In genomic region chr1:181129771-181130606, GRCh38 we compare ENCODE assay signal across 14 cellular contexts. TPM values are rescaled to one million over a fixed set of nuclear protein-coding genes. Genes with fewer than 3 reads are reported as not detected.
DNase-seq lines count a peak whose midpoint lies in the region; ATAC-seq, FAIRE-seq and TF ChIP-seq lines count a peak whose summit lies in the region.
"Had no signal": no experiment of that assay in that cellular context is flagged by ENCODE, and none has a peak within 500 bp of the region (broad histone marks: within the 10 kb centered on the region; RNA-seq: fewer than 3 reads in every experiment).

No MANE protein-coding gene starts in this region.

- peaks cover 48% of the 10 kb centered on the region for H3K4me1 Mint-ChIP-seq in endodermal cell

- no peak overlapping the region for H3K27ac Mint-ChIP-seq in endodermal cell

- H3K9me3 Mint-ChIP-seq in endodermal cell = no peaks in the 10 kb centered on the region

- H3K27me3 ChIP-seq in endodermal cell (ENCODE audit: control insufficient read depth, insufficient read depth, low read length, poor library complexity, severe bottlenecking) = no peaks in the 10 kb centered on the region

- H3K36me3 ChIP-seq in endodermal cell (ENCODE audit: control insufficient read depth, insufficient read depth, low read length) = no peaks in the 10 kb centered on the region

- no peak for ATAC-seq in GM21619 (IDR thresholded peaks at IDR 0.05; ENCODE audit: unreplicated experiment)
- ATAC-seq: Panc1 had no signal

- H3K36me3 Mint-ChIP-seq in endodermal cell (ENCODE audit: low read depth) = no peaks in the 10 kb centered on the region

- no peak overlapping the region for H3K9ac ChIP-seq in endodermal cell (ENCODE audit: extremely low read depth, low read length, poor library complexity, severe bottlenecking)

- peaks cover 12% of the 10 kb centered on the region for H3K4me1 ChIP-seq in endodermal cell (ENCODE audit: control insufficient read depth, insufficient read depth, low read length)

- peaks cover 14% of the 10 kb centered on the region for H3K27me3 Mint-ChIP-seq in endodermal cell (ENCODE audit: insufficient read depth)

- 88 to 90% methylated on average over 8 to 13 of the region's 13 CpGs for WGBS in endodermal cell (ENCODE audit: insufficient coverage in 1 of 2, insufficient read length in 1 of 2), 2 experiments

- TF ChIP-seq CTCF in NB4 (IDR thresholded peaks at IDR 0.05; ENCODE audit: low read depth, low read length) = no peak
- no peak for TF ChIP-seq CTCF in endodermal cell (conservative IDR thresholded peaks at IDR 0.05)

- H3K4me3 ChIP-seq in NB4 (ENCODE audit: low read depth, low read length) (no peak overlapping the region), endodermal cell (ENCODE audit: low read length) (no peak overlapping the region)

- H3K27ac ChIP-seq in endodermal cell (ENCODE audit: low read depth, low read length) = no peak overlapping the region

- no peak overlapping the region for H3K4me3 Mint-ChIP-seq in endodermal cell

- FAIRE-seq in GM12891 (lab: Jason Lieb, UNC) = peak; percentile 85
- FAIRE-seq: bronchial epithelial cell, G401.6 had no signal

- TF ChIP-seq POLR2A in GM12891 (IDR thresholded peaks at IDR 0.05; ENCODE audit: low read depth, low read length) (peak; percentile 80), NB4 (IDR thresholded peaks at IDR 0.05; ENCODE audit: extremely low read depth, insufficient read length) (no peak)

- no peaks in the 10 kb centered on the region for H3K9me3 ChIP-seq in endodermal cell (ENCODE audit: control insufficient read depth, low read length)

- peak; percentile 54 for DNase-seq in Ammon's horn (ENCODE audit: low spot score)
- DNase-seq in GM12891 (ENCODE audit: insufficient read length, low spot score) = no peak
- peak; percentile 52 for DNase-seq in NB4 (ENCODE audit: low read depth)
- peak; percentile 47 for DNase-seq in endodermal cell
- DNase-seq in stimulated activated CD4-positive, alpha-beta T cell treated with anti-CD3 and anti-CD28 coated beads, Interleukin-4, amount 100 ng/mL, for 4 hours = no peak
- DNase-seq in putamen (ENCODE audit: low spot score) = no peak
- DNase-seq in DMS53 (lab: John Stamatoyannopoulos, UW) = no peak
- DNase-seq: activated naive CD4-positive, alpha-beta T cell; retina; stimulated activated naive CD4-positive, alpha-beta T cell had no signal

TF ChIP-seq in GM12891, 5 proteins besides CTCF, POLR2A, EP300 and RAD21:
- TF ChIP-seq PAX5 (IDR thresholded peaks at IDR 0.05; ENCODE audit: insufficient read depth, low read length, severe bottlenecking) = no peak
- peak; percentile 65; the same call in 1 of the 2 replicates for TF ChIP-seq POU2F2 (IDR thresholded peaks at IDR 0.05; ENCODE audit: low read depth, low read length)
- TF ChIP-seq POLR2AphosphoS5 (IDR thresholded peaks at IDR 0.05; ENCODE audit: low read depth, low read length) = peak; percentile 70; the same call in 1 of the 2 replicates
- no peak for TF ChIP-seq TAF1 (IDR thresholded peaks at IDR 0.05; ENCODE audit: low read depth, low read length)
- no peak for TF ChIP-seq SPI1 (IDR thresholded peaks at IDR 0.05; ENCODE audit: low read depth, low read length)

RNA-seq across cellular contexts. Expression of gene IER5, which starts 41.5 kb away (rescaled TPM):
- polyA plus RNA-seq in GM12891 (2012; ENCODE audit: low read depth, missing spikeins) = 33.9 TPM
- 10 to 100 TPM; 13.2 to 21.2 TPM for total RNA-seq in endodermal cell
- polyA plus RNA-seq in endodermal cell (2013, experiment 1 of 2) = 16.8 TPM
- 18.5 TPM for polyA plus RNA-seq in endodermal cell (2013, experiment 2 of 2)

Comparison
In these comparisons a context has a peak if more than half of its experiments do, and no peak if none do; other contexts are left out.
1. DNase-seq: peak in Ammon's horn (single experiment), NB4 (single experiment) and endodermal cell (single experiment); none in GM12891 (single experiment), stimulated activated CD4-positive, alpha-beta T cell treated with anti-CD3 and anti-CD28 coated beads, Interleukin-4, amount 100 ng/mL, for 4 hours (0 of 2), putamen (single experiment) and DMS53 (single experiment).